ENCODE assay signal across 12 cellular contexts in the genomic region with DNA sequence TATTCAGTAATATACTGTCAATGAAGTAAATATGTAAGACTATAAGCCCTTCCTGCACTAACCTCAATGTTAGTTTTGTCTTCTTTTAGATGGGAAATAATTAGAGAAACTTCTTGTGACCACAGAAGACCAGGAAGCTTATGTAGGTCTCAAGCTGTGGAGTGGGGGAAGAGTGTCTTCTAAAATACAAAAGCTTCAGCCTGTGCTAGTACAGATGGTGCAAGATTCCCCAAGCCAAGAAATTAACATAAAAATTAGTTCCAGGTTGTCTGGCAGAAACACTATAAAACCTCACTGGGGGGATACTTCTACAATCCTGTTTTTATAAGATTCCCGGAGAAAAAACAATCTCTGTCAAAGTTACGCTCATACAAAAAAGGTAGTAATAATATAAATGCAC.
A peak's percentile ranks its signal among the peaks of the same experiment; 100 is the strongest.
DNase-seq lines count a peak whose midpoint lies in the region; TF ChIP-seq lines count a peak whose summit lies in the region.
"Had no signal": no experiment of that assay in that cellular context is flagged by ENCODE, and none has a peak within 500 bp of the region (broad histone marks: within the 10 kb centered on the region; RNA-seq: fewer than 3 reads in every experiment).

No MANE protein-coding gene starts in this region.

- no peak for TF ChIP-seq POLR2A in esophagus squamous epithelium (IDR thresholded peaks at IDR 0.05)

- H3K27ac ChIP-seq in esophagus squamous epithelium (peak overlapping the region in 3 of 4 donors; percentile 65 to 81 (median 79)), substantia nigra (ENCODE audit: low read depth, low read length, poor library complexity, severe bottlenecking) (peak overlapping the region; percentile 86), SJCRH30 (no peak overlapping the region)
- H3K27ac ChIP-seq: A549 had no signal

- no peak overlapping the region for H3K4me3 ChIP-seq in esophagus squamous epithelium
- H3K4me3 ChIP-seq in SJCRH30: no peak overlapping the region
- H3K4me3 ChIP-seq: A549 had no signal

- CTCF ChIA-PET in activated CD4-positive, alpha-beta memory T cell treated with anti-CD3 and anti-CD28 coated beads for 36 hours (lab: Charles Lee): no interaction called here

- H3K4me1 ChIP-seq in esophagus squamous epithelium: peaks cover 0 to 40% (median 13%) of the 10 kb centered on the region in 3 donors
- H3K4me1 ChIP-seq in SJCRH30: peaks cover 7% of the 10 kb centered on the region

- no peaks in the 10 kb centered on the region for H3K27me3 Mint-ChIP-seq in T-helper 1 cell treated with Interleukin-12 subunit alpha and Interleukin-12 subunit beta and Interleukin-4 antibody, amounts not matched to agents 30 μg/mL and 1 μg/mL, for 36 hours (ENCODE audit: low read depth)
- no peaks in the 10 kb centered on the region for H3K27me3 Mint-ChIP-seq in activated CD4-positive, alpha-beta memory T cell treated with anti-CD3 and anti-CD28 coated beads for 36 hours

- H3K36me3 ChIP-seq in esophagus squamous epithelium: peaks cover 0 to 28% (median 3%) of the 10 kb centered on the region in 3 donors
- H3K36me3 ChIP-seq in SJCRH30: no peaks in the 10 kb centered on the region

- no peaks in the 10 kb centered on the region for H3K27me3 ChIP-seq in esophagus squamous epithelium
- no peaks in the 10 kb centered on the region for H3K27me3 ChIP-seq in SJCRH30

- intact Hi-C loops in activated CD4-positive, alpha-beta memory T cell treated with anti-CD3 and anti-CD28 coated beads for 36 hours (cut with micrococcal nuclease): no loop called here
- intact Hi-C loops in esophagus squamous epithelium (cut with DNase I): no loop called here

- H3K9me3 ChIP-seq in esophagus squamous epithelium (peaks cover 0 to 13% (median 11%) of the 10 kb centered on the region in 3 donors), SJCRH30 (replicated peaks) (peaks cover 9% of the 10 kb centered on the region; the same call in 1 of the 2 replicates)

- H3K27ac Mint-ChIP-seq in T-helper 1 cell treated with Interleukin-12 subunit alpha and Interleukin-12 subunit beta and Interleukin-4 antibody, amounts not matched to agents 30 μg/mL and 1 μg/mL, for 36 hours: peak overlapping the region; percentile 58
- peak overlapping the region; percentile 84 for H3K27ac Mint-ChIP-seq in activated CD4-positive, alpha-beta memory T cell treated with anti-CD3 and anti-CD28 coated beads for 36 hours

- WGBS in esophagus squamous epithelium, 2 donors: 88 to 91% methylated on average over 2 of the region's 2 CpGs

- TF ChIP-seq CTCF in esophagus squamous epithelium (IDR thresholded peaks at IDR 0.05): no peak

- peaks cover 30% of the 10 kb centered on the region for H3K4me1 Mint-ChIP-seq in T-helper 1 cell treated with Interleukin-12 subunit alpha and Interleukin-12 subunit beta and Interleukin-4 antibody, amounts not matched to agents 30 μg/mL and 1 μg/mL, for 36 hours (ENCODE audit: low read depth)
- H3K4me1 Mint-ChIP-seq in activated CD4-positive, alpha-beta memory T cell treated with anti-CD3 and anti-CD28 coated beads for 36 hours (ENCODE audit: low read depth): peaks cover 55% of the 10 kb centered on the region

- DNase-seq in T-helper 1 cell: no peak
- DNase-seq in activated CD4-positive, alpha-beta memory T cell treated with anti-CD3 and anti-CD28 coated beads for 36 hours: no peak
- DNase-seq in esophagus squamous epithelium (lab: John Stamatoyannopoulos, UW): no peak
- no peak for DNase-seq in substantia nigra (lab: John Stamatoyannopoulos, UW)
- no peak for DNase-seq in NCI-H2107 (lab: John Stamatoyannopoulos, UW)
- DNase-seq in SJCRH30: no peak
- DNase-seq in DMS153 treated with DMSO at 0.1 percent for 48 hours (lab: John Stamatoyannopoulos, UW; ENCODE audit: unreplicated experiment): no peak
- DNase-seq: NCI-H1048, NCI-H82 had no signal

- H3K9me3 Mint-ChIP-seq in T-helper 1 cell treated with Interleukin-12 subunit alpha and Interleukin-12 subunit beta and Interleukin-4 antibody, amounts not matched to agents 30 μg/mL and 1 μg/mL, for 36 hours: peaks cover 15% of the 10 kb centered on the region
- peaks cover 15% of the 10 kb centered on the region for H3K9me3 Mint-ChIP-seq in activated CD4-positive, alpha-beta memory T cell treated with anti-CD3 and anti-CD28 coated beads for 36 hours

- H3K36me3 Mint-ChIP-seq in T-helper 1 cell treated with Interleukin-12 subunit alpha and Interleukin-12 subunit beta and Interleukin-4 antibody, amounts not matched to agents 30 μg/mL and 1 μg/mL, for 36 hours (ENCODE audit: low read depth): peaks cover 41% of the 10 kb centered on the region
- peaks cover 34% of the 10 kb centered on the region for H3K36me3 Mint-ChIP-seq in activated CD4-positive, alpha-beta memory T cell treated with anti-CD3 and anti-CD28 coated beads for 36 hours

- no peak overlapping the region for H3K4me3 Mint-ChIP-seq in T-helper 1 cell treated with Interleukin-12 subunit alpha and Interleukin-12 subunit beta and Interleukin-4 antibody, amounts not matched to agents 30 μg/mL and 1 μg/mL, for 36 hours
- H3K4me3 Mint-ChIP-seq in activated CD4-positive, alpha-beta memory T cell treated with anti-CD3 and anti-CD28 coated beads for 36 hours: no peak overlapping the region
- H3K4me3 Mint-ChIP-seq: neural crest cell had no signal

- POLR2A ChIA-PET in activated CD4-positive, alpha-beta memory T cell treated with anti-CD3 and anti-CD28 coated beads for 36 hours (lab: Charles Lee): interaction anchor here (1.2 kb wide), 1 partner anchor 17 kb away, joined by 5 read pairs; no protein-coding TSS in a partner anchor
